In the genomic region with DNA sequence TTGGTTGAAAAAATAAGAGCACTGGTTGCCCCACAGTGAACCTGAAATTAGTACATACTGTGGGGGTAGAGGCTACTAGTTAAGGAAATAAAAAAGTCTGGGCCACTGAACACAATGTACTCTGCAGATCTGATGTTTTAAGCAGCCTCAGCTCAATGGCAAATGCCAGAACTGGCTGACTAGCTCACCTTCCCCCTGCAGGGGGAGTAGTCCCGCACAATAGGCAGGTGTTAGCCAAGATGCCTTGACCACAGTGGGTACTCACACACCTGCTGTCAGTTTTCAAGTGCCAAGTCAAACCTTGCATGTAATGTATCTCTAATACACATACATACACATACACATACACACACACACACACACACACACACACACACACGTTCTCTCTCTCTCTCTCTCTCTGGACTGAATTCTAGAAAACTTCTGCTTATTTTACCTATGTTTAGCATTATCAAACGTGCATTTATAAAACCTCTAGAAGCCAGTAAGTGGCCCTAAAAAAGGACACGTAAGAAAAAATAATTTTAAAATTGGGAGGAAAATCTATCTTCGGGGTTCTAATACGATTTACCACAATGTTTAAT, we compare ENCODE assay signal across 8 cellular contexts. TPM values are rescaled to one million over a fixed set of nuclear protein-coding genes. Genes with fewer than 3 reads are reported as not detected.
A peak's percentile ranks its signal among the peaks of the same experiment; 100 is the strongest.
DNase-seq lines count a peak whose midpoint lies in the region; ATAC-seq, FAIRE-seq and TF ChIP-seq lines count a peak whose summit lies in the region.

No MANE protein-coding gene starts in this region.

- H3K9me3 Mint-ChIP-seq in activated T-helper 1 cell treated with anti-CD3 and anti-CD28 coated beads, Interleukin-12 subunit alpha, Interleukin-12 subunit beta, Interleukin-2, Interleukin-4 antibody, amounts not matched to agents 30 ng/mL and 10 ng/mL and 1 ng/mL, durations not matched to agents 14 hours and 24 hours and 36 hours: no peaks in the 10 kb centered on the region

- H3K27me3 Mint-ChIP-seq in activated T-helper 1 cell treated with anti-CD3 and anti-CD28 coated beads, Interleukin-12 subunit alpha, Interleukin-12 subunit beta, Interleukin-2, Interleukin-4 antibody, amounts not matched to agents 30 ng/mL and 10 ng/mL and 1 ng/mL, durations not matched to agents 14 hours and 24 hours and 36 hours (ENCODE audit: insufficient read depth): peaks cover 2% of the 10 kb centered on the region

- H3K4me1 Mint-ChIP-seq in activated T-helper 1 cell treated with anti-CD3 and anti-CD28 coated beads, Interleukin-12 subunit alpha, Interleukin-12 subunit beta, Interleukin-2, Interleukin-4 antibody, amounts not matched to agents 30 ng/mL and 10 ng/mL and 1 ng/mL, durations not matched to agents 14 hours and 24 hours and 36 hours (ENCODE audit: low read depth): no peaks in the 10 kb centered on the region

- peak; percentile 59 for ATAC-seq in HG02571 (IDR thresholded peaks at IDR 0.05; ENCODE audit: unreplicated experiment)

- intact Hi-C loops in activated T-helper 1 cell treated with anti-CD3 and anti-CD28 coated beads, Interleukin-12 subunit alpha, Interleukin-12 subunit beta, Interleukin-2, Interleukin-4 antibody, amounts not matched to agents 30 ng/mL and 10 ng/mL and 1 ng/mL, durations not matched to agents 14 hours and 24 hours and 36 hours (cut with micrococcal nuclease): loop anchor here (1.0 kb wide), 3 partner anchors 145 to 425 kb away; no protein-coding TSS in a partner anchor
- intact Hi-C loops in kidney (cut with DNase I): no loop called here
- intact Hi-C loops in thyroid gland (cut with DNase I): no loop called here

- H3K27ac Mint-ChIP-seq in activated T-helper 1 cell treated with anti-CD3 and anti-CD28 coated beads, Interleukin-12 subunit alpha, Interleukin-12 subunit beta, Interleukin-2, Interleukin-4 antibody, amounts not matched to agents 30 ng/mL and 10 ng/mL and 1 ng/mL, durations not matched to agents 14 hours and 24 hours and 36 hours: no peak overlapping the region

- H3K36me3 Mint-ChIP-seq in activated T-helper 1 cell treated with anti-CD3 and anti-CD28 coated beads, Interleukin-12 subunit alpha, Interleukin-12 subunit beta, Interleukin-2, Interleukin-4 antibody, amounts not matched to agents 30 ng/mL and 10 ng/mL and 1 ng/mL, durations not matched to agents 14 hours and 24 hours and 36 hours (ENCODE audit: low read depth): peaks cover 4% of the 10 kb centered on the region

- TF ChIP-seq POLR2A in thyroid gland (IDR thresholded peaks at IDR 0.05): no peak

- no peak overlapping the region for H3K4me3 Mint-ChIP-seq in activated T-helper 1 cell treated with anti-CD3 and anti-CD28 coated beads, Interleukin-12 subunit alpha, Interleukin-12 subunit beta, Interleukin-2, Interleukin-4 antibody, amounts not matched to agents 30 ng/mL and 10 ng/mL and 1 ng/mL, durations not matched to agents 14 hours and 24 hours and 36 hours

- peak; percentile 29 for DNase-seq in NK-92 treated with Interleukin-12 subunit alpha and Interleukin-12 subunit beta, amount 100 ng/mL, for 24 hours (lab: John Stamatoyannopoulos, UW)
- DNase-seq in NK-92 (lab: John Stamatoyannopoulos, UW; ENCODE audit: unreplicated experiment): no peak
- DNase-seq in NCI-H2227 (lab: John Stamatoyannopoulos, UW; ENCODE audit: unreplicated experiment): peak; percentile 50
- DNase-seq in activated T-helper 1 cell treated with anti-CD3 and anti-CD28 coated beads, Interleukin-12 subunit alpha, Interleukin-12 subunit beta, Interleukin-2, Interleukin-4 antibody, amounts not matched to agents 30 ng/mL and 10 ng/mL and 1 ng/mL, durations not matched to agents 14 hours and 24 hours and 36 hours (ENCODE audit: low spot score): peak; percentile 11
- no peak for DNase-seq in kidney
- peak; percentile 54 to 57 for DNase-seq in thyroid gland
- no peak for DNase-seq in hypothalamus (lab: John Stamatoyannopoulos, UW)

- no peaks in the 10 kb centered on the region for H3K27me3 ChIP-seq in thyroid gland

- TF ChIP-seq CTCF in kidney (IDR thresholded peaks at IDR 0.05; ENCODE audit: borderline replicate concordance, extremely low read depth, insufficient read depth) (peak; percentile 44), thyroid gland (IDR thresholded peaks at IDR 0.05) (peak in 3 of 6 experiments; percentile 36 to 54 (median 44))

- 68 to 70% methylated on average over 6 of the region's 6 CpGs for WGBS in thyroid gland, 2 donors

- no peaks in the 10 kb centered on the region for H3K36me3 ChIP-seq in kidney (ENCODE audit: control insufficient read depth in 1 of 2, insufficient read depth in 2 of 2, low read length in 2 of 2)
- H3K36me3 ChIP-seq in thyroid gland: no peaks in the 10 kb centered on the region

- no peak overlapping the region for H3K4me3 ChIP-seq in kidney (ENCODE audit: low read length in 2 of 2)
- no peak overlapping the region for H3K4me3 ChIP-seq in thyroid gland (replicated peaks in 1 of 3)

- H3K4me1 ChIP-seq in kidney (ENCODE audit: control insufficient read depth in 1 of 2, insufficient read depth in 1 of 2, low read depth in 1 of 2, low read length in 2 of 2) (no peaks in the 10 kb centered on the region), thyroid gland (peaks cover 4 to 7% of the 10 kb centered on the region in 2 donors)

- H3K27ac ChIP-seq in kidney (ENCODE audit: low read depth in 2 of 2, low read length in 2 of 2) (no peak overlapping the region), thyroid gland (no peak overlapping the region)

- FAIRE-seq in kidney (lab: Jason Lieb, UNC): no peak

- H3K9me3 ChIP-seq in kidney (ENCODE audit: control insufficient read depth in 1 of 2, low read length in 2 of 2) (no peaks in the 10 kb centered on the region), thyroid gland (no peaks in the 10 kb centered on the region)

- no peak overlapping the region for H3K9ac ChIP-seq in kidney (ENCODE audit: low read length in 2 of 2)

RNA-seq across cellular contexts. Expression of gene GMDS, which starts 36.1 kb away (rescaled TPM):
- total RNA-seq in activated T-helper 1 cell treated with anti-CD3 and anti-CD28 coated beads, Interleukin-12 subunit alpha, Interleukin-12 subunit beta, Interleukin-2, Interleukin-4 antibody, amounts not matched to agents 30 ng/mL and 10 ng/mL and 1 ng/mL, durations not matched to agents 14 hours and 24 hours and 36 hours: 44.5 and 53.4 TPM in 2 replicates
- total RNA-seq in kidney (63.7 TPM), thyroid gland (10 to 100 TPM in 3 of 4 donors, 1 to 10 TPM in 1; 9.5 to 32.8 (median 22.4) TPM)
- 49.6 TPM for polyA plus RNA-seq in kidney (ENCODE audit: insufficient read depth, low read depth, low replicate concordance)

Comparison
In these comparisons a context has a peak if more than half of its experiments do, and no peak if none do; other contexts are left out.
1. DNase-seq: peak in NK-92 treated with Interleukin-12 subunit alpha and Interleukin-12 subunit beta, amount 100 ng/mL, for 24 hours (single experiment), NCI-H2227 (single experiment), activated T-helper 1 cell treated with anti-CD3 and anti-CD28 coated beads, Interleukin-12 subunit alpha, Interleukin-12 subunit beta, Interleukin-2, Interleukin-4 antibody, amounts not matched to agents 30 ng/mL and 10 ng/mL and 1 ng/mL, durations not matched to agents 14 hours and 24 hours and 36 hours (single experiment) and thyroid gland (2 of 2); none in NK-92 (single experiment), kidney (single experiment) and hypothalamus (0 of 51).